ENCODE assay signal across 20 cellular contexts in the genomic region with DNA sequence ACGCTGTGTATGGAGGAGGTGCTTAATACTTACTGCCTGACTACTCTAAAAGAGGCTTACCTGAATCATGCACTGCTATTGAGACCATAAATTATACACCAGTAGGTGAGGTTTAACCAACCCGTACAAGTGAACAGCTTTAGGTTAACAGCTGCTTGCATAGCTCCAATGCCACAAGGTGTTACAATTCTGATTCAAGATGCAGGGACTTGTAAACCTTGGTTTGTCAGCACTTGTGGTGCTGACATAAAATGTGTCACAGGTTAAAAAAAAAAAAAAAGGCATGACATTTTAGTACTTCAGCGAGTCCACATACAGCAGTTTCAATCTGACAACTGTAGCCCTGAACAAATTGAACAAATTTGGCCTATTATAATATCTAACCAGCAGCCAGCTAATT. TPM values are rescaled to one million over a fixed set of nuclear protein-coding genes. Genes with fewer than 3 reads are reported as not detected.
DNase-seq lines count a peak whose midpoint lies in the region; ATAC-seq and TF ChIP-seq lines count a peak whose summit lies in the region.
"Had no signal": no experiment of that assay in that cellular context is flagged by ENCODE, and none has a peak within 500 bp of the region (broad histone marks: within the 10 kb centered on the region; RNA-seq: fewer than 3 reads in every experiment).

No MANE protein-coding gene starts in this region.

- H3K27me3 ChIP-seq in right atrium auricular region (no peaks in the 10 kb centered on the region), endodermal cell (ENCODE audit: control insufficient read depth, insufficient read depth, low read length, poor library complexity, severe bottlenecking) (no peaks in the 10 kb centered on the region), thyroid gland (no peaks in the 10 kb centered on the region), aorta (ENCODE audit: control insufficient read depth in 1 of 2, insufficient read depth in 2 of 2, low read length in 1 of 2) (no peaks in the 10 kb centered on the region)
- H3K27me3 ChIP-seq: adrenal gland, testis had no signal

- TF ChIP-seq CTCF in right atrium auricular region (IDR thresholded peaks at IDR 0.05): no peak
- TF ChIP-seq CTCF in endodermal cell (conservative IDR thresholded peaks at IDR 0.05): no peak
- TF ChIP-seq CTCF in thyroid gland (IDR thresholded peaks at IDR 0.05): no peak

- H3K27ac ChIP-seq in right atrium auricular region (peak overlapping the region; percentile 18 to 40), endodermal cell (ENCODE audit: low read depth, low read length) (no peak overlapping the region), thyroid gland (peak overlapping the region; percentile 76 to 90 (median 87)), aorta (ENCODE audit: low read depth in 1 of 2, low read length in 2 of 2) (no peak overlapping the region)
- H3K27ac ChIP-seq: adrenal gland, testis had no signal

- no peaks in the 10 kb centered on the region for H3K9me3 Mint-ChIP-seq in endodermal cell
- no peaks in the 10 kb centered on the region for H3K9me3 Mint-ChIP-seq in natural killer cell treated with Interleukin-12 subunit alpha and Interleukin-12 subunit beta and Interleukin-15 and Interleukin-18, amount 100 ng/mL, for 72 hours
- H3K9me3 Mint-ChIP-seq: CD4-positive, alpha-beta T cell had no signal

- peak overlapping the region; percentile 79 for H3K27ac Mint-ChIP-seq in endodermal cell
- H3K27ac Mint-ChIP-seq in natural killer cell treated with Interleukin-12 subunit alpha and Interleukin-12 subunit beta and Interleukin-15 and Interleukin-18, amount 100 ng/mL, for 72 hours: peak overlapping the region; percentile 82 to 85
- H3K27ac Mint-ChIP-seq: activated CD8-positive, alpha-beta memory T cell treated with anti-CD3 and anti-CD28 coated beads, Interleukin-2, amount 10 ng/mL, durations not matched to agents 7 days and 5 days had no signal

- H3K4me1 Mint-ChIP-seq in endodermal cell: peaks cover 21% of the 10 kb centered on the region
- H3K4me1 Mint-ChIP-seq in natural killer cell treated with Interleukin-12 subunit alpha and Interleukin-12 subunit beta and Interleukin-15 and Interleukin-18, amount 100 ng/mL, for 72 hours (ENCODE audit: low read depth in 2 of 2): peaks cover 28 to 32% of the 10 kb centered on the region in 2 donors

- TF ChIP-seq POLR2A in thyroid gland (IDR thresholded peaks at IDR 0.05): no peak

- ATAC-seq in Right ventricle myocardium inferior: no peak
- ATAC-seq in natural killer cell treated with Interleukin-12 subunit alpha and Interleukin-12 subunit beta and Interleukin-15 and Interleukin-18, amount 100 ng/mL, for 72 hours: peak; percentile 74 to 83
- no peak for ATAC-seq in aorta (ENCODE audit: low FRiP score)
- no peak for ATAC-seq in GM19467 (IDR thresholded peaks at IDR 0.05; ENCODE audit: unreplicated experiment)
- ATAC-seq: activated CD8-positive, alpha-beta memory T cell treated with anti-CD3 and anti-CD28 coated beads, Interleukin-2, amount 10 ng/mL, durations not matched to agents 7 days and 5 days; Panc1; SK-N-SH treated with all-trans-retinoic acid at 6 μM for 48 hours had no signal

- H3K9ac ChIP-seq in endodermal cell (ENCODE audit: extremely low read depth, low read length, poor library complexity, severe bottlenecking): no peak overlapping the region

- H3K27me3 Mint-ChIP-seq in endodermal cell (ENCODE audit: insufficient read depth): no peaks in the 10 kb centered on the region
- no peaks in the 10 kb centered on the region for H3K27me3 Mint-ChIP-seq in natural killer cell treated with Interleukin-12 subunit alpha and Interleukin-12 subunit beta and Interleukin-15 and Interleukin-18, amount 100 ng/mL, for 72 hours
- H3K27me3 Mint-ChIP-seq: activated CD8-positive, alpha-beta memory T cell treated with anti-CD3 and anti-CD28 coated beads, Interleukin-2, amount 10 ng/mL, durations not matched to agents 7 days and 5 days; CD4-positive, alpha-beta T cell had no signal

- peaks cover 10% of the 10 kb centered on the region for H3K36me3 ChIP-seq in right atrium auricular region
- H3K36me3 ChIP-seq in endodermal cell (ENCODE audit: control insufficient read depth, insufficient read depth, low read length): peaks cover 40% of the 10 kb centered on the region
- H3K36me3 ChIP-seq in thyroid gland: no peaks in the 10 kb centered on the region
- peaks cover 0 to 1% of the 10 kb centered on the region in 2 donors for H3K36me3 ChIP-seq in aorta (ENCODE audit: control insufficient read depth in 1 of 2, insufficient read depth in 2 of 2, low read length in 1 of 2)

- intact Hi-C loops in Right ventricle myocardium inferior (cut with DNase I) (loop anchor here (10.0 kb wide), 1 partner anchor 50 kb away; a partner anchor contains a TSS), thyroid gland (cut with DNase I) (no loop called here), aorta (cut with DNase I) (no loop called here)

- no peaks in the 10 kb centered on the region for H3K9me3 ChIP-seq in right atrium auricular region
- no peaks in the 10 kb centered on the region for H3K9me3 ChIP-seq in endodermal cell (ENCODE audit: control insufficient read depth, low read length)
- H3K9me3 ChIP-seq in thyroid gland: no peaks in the 10 kb centered on the region
- H3K9me3 ChIP-seq in aorta (ENCODE audit: control insufficient read depth, low read length): no peaks in the 10 kb centered on the region
- H3K9me3 ChIP-seq: adrenal gland, testis had no signal

- peaks cover 0 to 51% of the 10 kb centered on the region in 2 donors for H3K4me1 ChIP-seq in right atrium auricular region
- peaks cover 4% of the 10 kb centered on the region for H3K4me1 ChIP-seq in endodermal cell (ENCODE audit: control insufficient read depth, insufficient read depth, low read length)
- peaks cover 62% of the 10 kb centered on the region in 2 donors for H3K4me1 ChIP-seq in thyroid gland
- H3K4me1 ChIP-seq in aorta (ENCODE audit: control insufficient read depth in 1 of 2, insufficient read depth in 2 of 2, low read length in 2 of 2): no peaks in the 10 kb centered on the region

- WGBS in endodermal cell (ENCODE audit: insufficient coverage in 1 of 2, insufficient read length in 1 of 2), 2 experiments: 75 to 89% methylated on average over 2 to 3 of the region's 3 CpGs
- WGBS in thyroid gland, 2 donors: 42 to 54% methylated on average over 3 of the region's 3 CpGs
- 75 to 82% methylated on average over 3 of the region's 3 CpGs for WGBS in aorta, 2 donors

- DNase-seq in right atrium auricular region (ENCODE audit: low spot score) (no peak), Right ventricle myocardium inferior (ENCODE audit: missing footprints) (no peak), endodermal cell (no peak), thyroid gland (no peak), aorta (no peak)
- DNase-seq in natural killer cell treated with Interleukin-12 subunit alpha and Interleukin-12 subunit beta and Interleukin-15 and Interleukin-18, amount 100 ng/mL, for 72 hours (ENCODE audit: low spot score): no peak
- no peak for DNase-seq in activated CD8-positive, alpha-beta memory T cell treated with anti-CD3 and anti-CD28 coated beads, Interleukin-2, amount 50 U/mL, for 4 hours
- DNase-seq: activated CD4-positive, alpha-beta T cell treated with anti-CD3 and anti-CD28 coated beads for 1 hour; activated CD8-positive, alpha-beta memory T cell treated with anti-CD3 and anti-CD28 coated beads, Interleukin-2, amount 10 ng/mL, durations not matched to agents 7 days and 5 days; activated gamma-delta T cell; CD4-positive, alpha-beta T cell; DMS79 treated with DMSO at 0.1 percent for 48 hours; HCEC 1CT; kidney; NCI-H1436 had no signal

- H3K4me3 Mint-ChIP-seq in endodermal cell: no peak overlapping the region
- peak overlapping the region; percentile 61 for H3K4me3 Mint-ChIP-seq in natural killer cell treated with Interleukin-12 subunit alpha and Interleukin-12 subunit beta and Interleukin-15 and Interleukin-18, amount 100 ng/mL, for 72 hours
- H3K4me3 Mint-ChIP-seq: activated CD8-positive, alpha-beta memory T cell treated with anti-CD3 and anti-CD28 coated beads, Interleukin-2, amount 10 ng/mL, durations not matched to agents 7 days and 5 days; CD4-positive, alpha-beta T cell had no signal

- H3K4me3 ChIP-seq in right atrium auricular region (no peak overlapping the region), endodermal cell (ENCODE audit: low read length) (no peak overlapping the region), thyroid gland (replicated peaks in 1 of 3) (no peak overlapping the region), aorta (ENCODE audit: low read length in 2 of 2) (no peak overlapping the region)
- H3K4me3 ChIP-seq: adrenal gland, testis had no signal

- H3K36me3 Mint-ChIP-seq in endodermal cell (ENCODE audit: low read depth): peaks cover 25% of the 10 kb centered on the region
- H3K36me3 Mint-ChIP-seq in natural killer cell treated with Interleukin-12 subunit alpha and Interleukin-12 subunit beta and Interleukin-15 and Interleukin-18, amount 100 ng/mL, for 72 hours: peaks cover 15% of the 10 kb centered on the region

RNA-seq across cellular contexts. Expression of a gene that starts 44.5 kb away (rescaled TPM):
- total RNA-seq in right atrium auricular region (1 to 10 TPM; 6.4 to 9.4 TPM), Right ventricle myocardium inferior (8.4 TPM), endodermal cell (10 to 100 TPM; 26.1 to 31.9 TPM), thyroid gland (10 to 100 TPM; 16.4 to 25.8 (median 24.3) TPM), aorta (10 to 100 TPM in 1 of 2 donors, 1 to 10 TPM in 1; 9.8 to 21.1 TPM)
- 19.2 TPM for polyA plus RNA-seq in endodermal cell (2013, experiment 1 of 2)
- 16.8 TPM for polyA plus RNA-seq in endodermal cell (2013, experiment 2 of 2)
- total RNA-seq in natural killer cell treated with Interleukin-12 subunit alpha and Interleukin-12 subunit beta and Interleukin-15 and Interleukin-18, amount 100 ng/mL, for 72 hours: 10 to 100 TPM; 20.5 to 31.1 TPM
- polyA plus RNA-seq in aorta: 10 to 100 TPM in 1 of 2 donors, 1 to 10 TPM in 1; 4.3 to 14.6 TPM

RNA-seq across cellular contexts. Expression of a gene that starts 51.6 kb away (rescaled TPM):
- total RNA-seq in right atrium auricular region (10 to 100 TPM; 24.8 to 26.8 TPM), Right ventricle myocardium inferior (47.1 TPM), endodermal cell (10 to 100 TPM; 27.0 to 27.9 TPM), thyroid gland (10 to 100 TPM; 54.4 to 69.4 (median 60.1) TPM), aorta (10 to 100 TPM; 54.3 to 78.0 TPM)
- polyA plus RNA-seq in endodermal cell (2013, experiment 1 of 2): 20.5 TPM
- polyA plus RNA-seq in endodermal cell (2013, experiment 2 of 2): 20.9 TPM
- 10 to 100 TPM; 87.5 to 94.2 TPM for total RNA-seq in natural killer cell treated with Interleukin-12 subunit alpha and Interleukin-12 subunit beta and Interleukin-15 and Interleukin-18, amount 100 ng/mL, for 72 hours
- 10 to 100 TPM in 1 of 2 donors, 1 to 10 TPM in 1; 9.3 to 24.8 TPM for polyA plus RNA-seq in aorta

RNA-seq across cellular contexts. Expression of a gene that starts 54.7 kb away (rescaled TPM):
- total RNA-seq in right atrium auricular region (10 to 100 TPM; 26.0 to 31.8 TPM), Right ventricle myocardium inferior (22.9 TPM), endodermal cell (10 to 100 TPM; 33.2 to 44.6 TPM), thyroid gland (100 to 1,000 TPM; 125 to 167 (median 137) TPM), aorta (10 to 100 TPM; 50.0 to 61.9 TPM)
- 24.0 TPM for polyA plus RNA-seq in endodermal cell (2013, experiment 1 of 2)
- polyA plus RNA-seq in endodermal cell (2013, experiment 2 of 2): 23.1 TPM
- total RNA-seq in natural killer cell treated with Interleukin-12 subunit alpha and Interleukin-12 subunit beta and Interleukin-15 and Interleukin-18, amount 100 ng/mL, for 72 hours: 10 to 100 TPM; 65.0 to 81.8 TPM
- polyA plus RNA-seq in aorta: 10 to 100 TPM; 16.5 to 24.7 TPM

Comparison
In these comparisons a context has a peak if more than half of its experiments do, and no peak if none do; other contexts are left out.
1. H3K27ac ChIP-seq: peak in right atrium auricular region (2 of 2) and thyroid gland (3 of 3); none in endodermal cell (single experiment) and aorta (0 of 2).
2. ATAC-seq: peak in natural killer cell treated with Interleukin-12 subunit alpha and Interleukin-12 subunit beta and Interleukin-15 and Interleukin-18, amount 100 ng/mL, for 72 hours (2 of 2); none in Right ventricle myocardium inferior (single experiment), aorta (single experiment) and GM19467 (single experiment).